Comparison of ENCODE assay signal across 1 cellular context in genomic region chr11:38411149-38411548, GRCh38.
TF ChIP-seq lines count a peak whose summit lies in the region.

No MANE protein-coding gene starts in this region.

TF ChIP-seq in GM12878, 131 proteins besides CTCF, POLR2A, EP300 and RAD21:
- TF ChIP-seq POU2F2 (IDR thresholded peaks at IDR 0.05; ENCODE audit: borderline replicate concordance, low read depth, low read length) (no peak), POLR2AphosphoS2 (IDR thresholded peaks at IDR 0.05; ENCODE audit: low read depth, low read length) (no peak), CEBPB (IDR thresholded peaks at IDR 0.05; ENCODE audit: borderline replicate concordance in 1 of 2, low read depth in 2 of 2, low read length in 2 of 2) (no peak), NFXL1 (IDR thresholded peaks at IDR 0.05; ENCODE audit: borderline replicate concordance) (no peak), REST (IDR thresholded peaks at IDR 0.05; ENCODE audit: low read depth, low read length) (no peak), FOXM1 (IDR thresholded peaks at IDR 0.05; ENCODE audit: low read depth, low read length) (no peak), MYC (IDR thresholded peaks at IDR 0.05; ENCODE audit: insufficient read depth, insufficient read length, insufficient replicate concordance, low read length, severe bottlenecking) (no peak), KAT2A (conservative IDR thresholded peaks at IDR 0.05; ENCODE audit: control insufficient read depth, low read depth, low read length) (no peak), ETV6 (conservative IDR thresholded peaks at IDR 0.05 in 1 of 2, IDR thresholded peaks at IDR 0.05 in 1 of 2; ENCODE audit: borderline replicate concordance in 1 of 2, low read depth in 1 of 2) (no peak), HSF1 (IDR thresholded peaks at IDR 0.05; ENCODE audit: low read depth, low read length) (no peak)
